20 cellular contexts compared by ENCODE assay signal in the genomic region with DNA sequence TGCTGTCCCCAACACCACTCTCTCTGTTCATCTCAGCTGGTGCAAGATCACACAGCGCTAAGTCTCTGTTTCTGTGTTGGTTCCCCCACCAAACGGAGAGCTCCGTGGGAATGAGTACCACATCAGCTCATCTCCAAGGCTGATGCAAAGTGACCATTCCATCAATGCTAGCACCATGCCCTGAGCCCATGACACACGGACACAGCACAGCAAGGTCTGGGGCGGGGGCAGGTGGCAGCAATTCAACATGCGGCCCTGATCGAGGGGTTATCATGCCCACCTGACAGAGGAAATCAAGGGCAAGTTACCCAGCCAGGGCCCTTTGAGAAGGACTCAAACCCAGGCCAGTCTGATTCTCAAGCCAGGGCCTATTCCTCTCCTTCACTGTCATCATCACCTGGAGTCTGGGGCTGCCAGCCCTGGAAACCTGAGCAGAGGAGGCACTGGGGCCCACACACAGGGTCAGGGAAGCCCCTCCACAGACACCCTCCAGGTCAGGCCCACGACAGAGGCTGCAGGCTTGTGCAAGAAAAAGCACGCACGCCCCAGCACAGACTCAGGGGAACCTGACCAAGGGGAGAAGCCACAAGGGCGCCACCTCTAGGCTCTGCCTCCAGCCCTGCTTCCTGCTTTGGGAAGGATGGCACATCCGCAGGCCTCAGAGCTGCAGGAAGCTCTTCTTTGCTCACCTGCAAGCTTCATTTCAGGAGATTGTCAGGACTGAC.
DNase-seq lines count a peak whose midpoint lies in the region; ATAC-seq and TF ChIP-seq lines count a peak whose summit lies in the region.
"Had no signal": no experiment of that assay in that cellular context is flagged by ENCODE, and none has a peak within 500 bp of the region (broad histone marks: within the 10 kb centered on the region; RNA-seq: fewer than 3 reads in every experiment).

No MANE protein-coding gene starts in this region.

- no peak overlapping the region for H3K9ac ChIP-seq in neural progenitor cell
- H3K9ac ChIP-seq: BLaER1 treated with 17β-estradiol and CSF1 and Interleukin-3, amounts not matched to agents 10 nM and 100 nM had no signal

- H3K36me3 ChIP-seq in H7 (replicated peaks; ENCODE audit: control insufficient read depth, insufficient read depth, low read length) (no peaks in the 10 kb centered on the region), neural progenitor cell (no peaks in the 10 kb centered on the region)
- H3K36me3 ChIP-seq: BLaER1 treated with 17β-estradiol and CSF1 and Interleukin-3, amounts not matched to agents 10 nM and 100 nM; suprapubic skin had no signal

- H3F3A ChIP-seq in neural progenitor cell (ENCODE audit: low read depth) = no peaks in the 10 kb centered on the region

- no peak for TF ChIP-seq CTCF in chondrocyte (IDR thresholded peaks at IDR 0.05)
- TF ChIP-seq CTCF in neural progenitor cell (IDR thresholded peaks at IDR 0.05) = peak; percentile 37

- peak; percentile 4 for DNase-seq in DMS 273 (lab: John Stamatoyannopoulos, UW; ENCODE audit: unreplicated experiment)
- no peak for DNase-seq in DMS 273 treated with DMSO at 0.1 percent for 48 hours (lab: John Stamatoyannopoulos, UW)
- peak; percentile 82 for DNase-seq in H7
- DNase-seq in chondrocyte (ENCODE audit: low spot score) = peak; percentile 79
- DNase-seq in neural progenitor cell (ENCODE audit: low spot score) = peak; percentile 40
- DNase-seq in activated naive CD8-positive, alpha-beta T cell treated with anti-CD3 and anti-CD28 coated beads for 36 hours = no peak
- DNase-seq: activated T-cell treated with anti-CD3 and anti-CD28 coated beads, Interleukin-2, amount 50 U/mL, for 72 hours; central memory CD4-positive, alpha-beta T cell; DND-41; foreskin fibroblast; Kasumi-1; natural killer cell; NCI-H187 treated with DMSO at 0.1 percent for 48 hours; SHP77 had no signal

- no peaks in the 10 kb centered on the region for H4K20me1 ChIP-seq in neural progenitor cell (ENCODE audit: low read depth)

- peaks cover 2% of the 10 kb centered on the region; the same call in 1 of the 2 replicates for H3K27me3 ChIP-seq in H7 (ENCODE audit: control insufficient read depth, insufficient read depth, low read length)
- no peaks in the 10 kb centered on the region for H3K27me3 ChIP-seq in neural progenitor cell
- H3K27me3 ChIP-seq: BLaER1 treated with 17β-estradiol and CSF1 and Interleukin-3, amounts not matched to agents 10 nM and 100 nM; suprapubic skin had no signal

- H3K4me1 ChIP-seq in neural progenitor cell = peaks cover 5% of the 10 kb centered on the region
- H3K4me1 ChIP-seq: suprapubic skin had no signal

- no peaks in the 10 kb centered on the region for H3K36me3 Mint-ChIP-seq in chondrocyte (ENCODE audit: low read depth)
- H3K36me3 Mint-ChIP-seq in neural progenitor cell = no peaks in the 10 kb centered on the region
- H3K36me3 Mint-ChIP-seq in activated naive CD8-positive, alpha-beta T cell treated with anti-CD3 and anti-CD28 coated beads for 36 hours = no peaks in the 10 kb centered on the region
- H3K36me3 Mint-ChIP-seq: natural killer cell had no signal

- H3K4me1 Mint-ChIP-seq in chondrocyte (ENCODE audit: low read depth) (no peaks in the 10 kb centered on the region), neural progenitor cell (no peaks in the 10 kb centered on the region)
- no peaks in the 10 kb centered on the region for H3K4me1 Mint-ChIP-seq in activated naive CD8-positive, alpha-beta T cell treated with anti-CD3 and anti-CD28 coated beads for 36 hours
- H3K4me1 Mint-ChIP-seq: natural killer cell had no signal

- H3K79me2 ChIP-seq in neural progenitor cell (ENCODE audit: low read depth) = no peaks in the 10 kb centered on the region

- H3K4me3 ChIP-seq in H7 (ENCODE audit: insufficient read depth, low read depth, low read length) (no peak overlapping the region), neural progenitor cell (no peak overlapping the region)
- H3K4me3 ChIP-seq: BLaER1 treated with 17β-estradiol and CSF1 and Interleukin-3, amounts not matched to agents 10 nM and 100 nM; suprapubic skin had no signal

- H3K27ac Mint-ChIP-seq in chondrocyte (ENCODE audit: unreplicated experiment) = no peak overlapping the region
- H3K27ac Mint-ChIP-seq in neural progenitor cell = no peak overlapping the region
- no peak overlapping the region for H3K27ac Mint-ChIP-seq in activated naive CD8-positive, alpha-beta T cell treated with anti-CD3 and anti-CD28 coated beads for 36 hours
- H3K27ac Mint-ChIP-seq: activated T-cell treated with anti-CD3 and anti-CD28 coated beads, Interleukin-2, amount 50 U/mL, for 72 hours; natural killer cell; T-helper 2 cell treated with Interferon-gamma antibody and Interleukin-4, amounts not matched to agents 5 μg/mL and 100 μg/mL, for 36 hours had no signal

- H3K9me3 Mint-ChIP-seq in chondrocyte (ENCODE audit: low read depth) = no peaks in the 10 kb centered on the region
- no peaks in the 10 kb centered on the region for H3K9me3 Mint-ChIP-seq in neural progenitor cell
- H3K9me3 Mint-ChIP-seq in activated naive CD8-positive, alpha-beta T cell treated with anti-CD3 and anti-CD28 coated beads for 36 hours = no peaks in the 10 kb centered on the region
- H3K9me3 Mint-ChIP-seq: activated T-cell treated with anti-CD3 and anti-CD28 coated beads, Interleukin-2, amount 50 U/mL, for 72 hours; natural killer cell; T-helper 2 cell treated with Interferon-gamma antibody and Interleukin-4, amounts not matched to agents 5 μg/mL and 100 μg/mL, for 36 hours had no signal

- no peak overlapping the region for H3K27ac ChIP-seq in neural progenitor cell
- H3K27ac ChIP-seq: 22Rv1; BLaER1 treated with 17β-estradiol and CSF1 and Interleukin-3, amounts not matched to agents 10 nM and 100 nM; suprapubic skin had no signal

- H3K4me3 Mint-ChIP-seq in chondrocyte (ENCODE audit: unreplicated experiment) (no peak overlapping the region), neural progenitor cell (no peak overlapping the region)
- H3K4me3 Mint-ChIP-seq in activated naive CD8-positive, alpha-beta T cell treated with anti-CD3 and anti-CD28 coated beads for 36 hours = no peak overlapping the region
- H3K4me3 Mint-ChIP-seq: activated T-cell treated with anti-CD3 and anti-CD28 coated beads, Interleukin-2, amount 50 U/mL, for 72 hours; natural killer cell; T-helper 2 cell treated with Interferon-gamma antibody and Interleukin-4, amounts not matched to agents 5 μg/mL and 100 μg/mL, for 36 hours had no signal

- ATAC-seq in HG03460 (IDR thresholded peaks at IDR 0.05; ENCODE audit: unreplicated experiment) (no peak), HG02642 (IDR thresholded peaks at IDR 0.05; ENCODE audit: poor library complexity, unreplicated experiment) (no peak)
- ATAC-seq: activated T-cell treated with anti-CD3 and anti-CD28 coated beads, Interleukin-2, amount 50 U/mL, for 72 hours; natural killer cell had no signal

- H3K9me3 ChIP-seq in neural progenitor cell (ENCODE audit: low read depth) = no peaks in the 10 kb centered on the region
- H3K9me3 ChIP-seq: suprapubic skin had no signal

- H2AFZ ChIP-seq in neural progenitor cell (replicated peaks) = peak overlapping the region; percentile 26

- no peak overlapping the region for H3K4me2 ChIP-seq in neural progenitor cell

- peaks cover 9% of the 10 kb centered on the region for H3K27me3 Mint-ChIP-seq in chondrocyte (ENCODE audit: low read depth)
- peaks cover 8% of the 10 kb centered on the region for H3K27me3 Mint-ChIP-seq in neural progenitor cell (ENCODE audit: insufficient read depth, low read depth)
- no peaks in the 10 kb centered on the region for H3K27me3 Mint-ChIP-seq in activated naive CD8-positive, alpha-beta T cell treated with anti-CD3 and anti-CD28 coated beads for 36 hours

Comparison
In these comparisons a context has a peak if more than half of its experiments do, and no peak if none do; other contexts are left out.
1. DNase-seq: peak in DMS 273 (single experiment), H7 (single experiment), chondrocyte (single experiment) and neural progenitor cell (single experiment); none in DMS 273 treated with DMSO at 0.1 percent for 48 hours (single experiment) and activated naive CD8-positive, alpha-beta T cell treated with anti-CD3 and anti-CD28 coated beads for 36 hours (single experiment).